1 cellular context compared by ENCODE assay signal in the genomic region with DNA sequence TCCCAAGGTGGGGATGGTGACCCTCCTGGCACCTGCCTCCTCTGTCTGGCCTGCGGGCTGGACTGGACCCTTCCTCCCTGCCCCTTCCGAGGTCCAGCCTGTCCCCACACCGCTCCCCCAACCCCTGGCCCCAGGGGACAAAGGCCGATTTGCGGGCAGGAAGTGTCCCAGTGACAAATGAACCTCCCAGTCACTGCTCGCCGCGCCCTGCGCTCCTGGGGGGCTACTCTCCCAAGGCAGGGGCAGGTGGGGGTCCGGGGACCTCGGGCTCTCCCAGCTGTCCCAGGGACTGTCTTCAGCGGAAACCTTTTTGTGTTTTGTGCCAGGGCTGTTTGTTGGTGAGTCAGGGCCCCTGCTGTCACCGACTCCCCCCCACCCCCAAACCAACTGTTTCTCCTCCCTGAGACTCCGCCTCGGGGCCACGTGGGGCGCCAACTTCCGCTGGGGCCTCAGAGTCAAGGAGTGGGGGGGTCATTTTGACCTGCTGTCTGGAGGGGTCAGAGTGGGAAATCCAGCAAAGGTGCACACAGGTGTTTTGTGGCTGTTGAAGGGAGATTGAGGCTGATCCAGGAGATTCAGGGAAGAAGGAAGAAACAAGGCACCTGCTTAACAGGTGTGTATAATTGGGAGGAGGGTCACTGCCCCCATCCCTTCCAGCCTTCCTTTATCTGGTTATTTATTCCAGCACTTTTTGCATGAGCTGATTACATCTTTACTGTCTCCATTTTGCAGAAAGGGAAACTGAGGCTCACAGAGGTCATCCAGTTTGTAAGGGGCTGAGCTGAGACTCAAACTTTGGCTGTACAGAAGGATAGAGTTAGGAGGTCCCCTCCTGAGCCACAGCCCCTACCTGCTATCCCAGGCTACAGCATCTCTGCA.
A peak's percentile ranks its signal among the peaks of the same experiment; 100 is the strongest.
TF ChIP-seq lines count a peak whose summit lies in the region.

No MANE protein-coding gene starts in this region.

TF ChIP-seq in K562, 482 proteins besides CTCF, POLR2A, EP300 and RAD21 (continued from another document and continues in another):
- TF ChIP-seq, protein P1, sequence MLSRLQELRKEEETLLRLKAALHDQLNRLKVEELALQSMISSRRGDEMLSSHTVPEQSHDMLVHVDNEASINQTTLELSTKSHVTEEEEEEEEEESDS (CRISPR knock-in tag; IDR thresholded peaks at IDR 0.05), result no peak
- no peak for TF ChIP-seq ZNF764 (CRISPR knock-in tag; IDR thresholded peaks at IDR 0.05; ENCODE audit: low read depth)
- TF ChIP-seq TEAD1 (CRISPR knock-in tag; IDR thresholded peaks at IDR 0.05), result no peak
- TF ChIP-seq SMAD1 (IDR thresholded peaks at IDR 0.05; ENCODE audit: low read depth, low read length, partially characterized antibody), result peak; percentile 13
- no peak for TF ChIP-seq SIX5 (IDR thresholded peaks at IDR 0.05; ENCODE audit: borderline replicate concordance in 1 of 2, insufficient read depth in 1 of 2, low read depth in 1 of 2, low read length in 2 of 2)
- 0 out of 2 replicates have a peak, but pooled peaks have one; percentile 21 for TF ChIP-seq SMARCE1 (IDR thresholded peaks at IDR 0.05)
- TF ChIP-seq ZNF696 (CRISPR knock-in tag; conservative IDR thresholded peaks at IDR 0.05), result no peak
- no peak for TF ChIP-seq MAFG (tag; conservative IDR thresholded peaks at IDR 0.05)
- TF ChIP-seq GTF2F1 (IDR thresholded peaks at IDR 0.05; ENCODE audit: low read depth, low read length), result no peak
- TF ChIP-seq SMARCB1 (IDR thresholded peaks at IDR 0.05; ENCODE audit: insufficient read length, low read depth), result no peak
- TF ChIP-seq, protein P2, sequence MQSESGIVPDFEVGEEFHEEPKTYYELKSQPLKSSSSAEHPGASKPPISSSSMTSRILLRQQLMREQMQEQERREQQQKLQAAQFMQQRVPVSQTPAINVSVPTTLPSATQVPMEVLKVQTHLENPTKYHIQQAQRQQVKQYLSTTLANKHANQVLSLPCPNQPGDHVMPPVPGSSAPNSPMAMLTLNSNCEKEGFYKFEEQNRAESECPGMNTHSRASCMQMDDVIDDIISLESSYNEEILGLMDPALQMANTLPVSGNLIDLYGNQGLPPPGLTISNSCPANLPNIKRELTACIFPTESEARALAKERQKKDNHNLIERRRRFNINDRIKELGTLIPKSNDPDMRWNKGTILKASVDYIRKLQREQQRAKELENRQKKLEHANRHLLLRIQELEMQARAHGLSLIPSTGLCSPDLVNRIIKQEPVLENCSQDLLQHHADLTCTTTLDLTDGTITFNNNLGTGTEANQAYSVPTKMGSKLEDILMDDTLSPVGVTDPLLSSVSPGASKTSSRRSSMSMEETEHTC (IDR thresholded peaks at IDR 0.05), result no peak
- no peak for TF ChIP-seq SRSF9 (IDR thresholded peaks at IDR 0.05; ENCODE audit: borderline replicate concordance, low read depth, low read length)
- no peak for TF ChIP-seq HNRNPLL (IDR thresholded peaks at IDR 0.05; ENCODE audit: low read depth, low read length, poor library complexity, severe bottlenecking)
- peak in 1 of 2 experiments; percentile 85; a peak in 2 of 4 replicates for TF ChIP-seq HDAC1 (IDR thresholded peaks at IDR 0.05)
- TF ChIP-seq, protein P3, sequence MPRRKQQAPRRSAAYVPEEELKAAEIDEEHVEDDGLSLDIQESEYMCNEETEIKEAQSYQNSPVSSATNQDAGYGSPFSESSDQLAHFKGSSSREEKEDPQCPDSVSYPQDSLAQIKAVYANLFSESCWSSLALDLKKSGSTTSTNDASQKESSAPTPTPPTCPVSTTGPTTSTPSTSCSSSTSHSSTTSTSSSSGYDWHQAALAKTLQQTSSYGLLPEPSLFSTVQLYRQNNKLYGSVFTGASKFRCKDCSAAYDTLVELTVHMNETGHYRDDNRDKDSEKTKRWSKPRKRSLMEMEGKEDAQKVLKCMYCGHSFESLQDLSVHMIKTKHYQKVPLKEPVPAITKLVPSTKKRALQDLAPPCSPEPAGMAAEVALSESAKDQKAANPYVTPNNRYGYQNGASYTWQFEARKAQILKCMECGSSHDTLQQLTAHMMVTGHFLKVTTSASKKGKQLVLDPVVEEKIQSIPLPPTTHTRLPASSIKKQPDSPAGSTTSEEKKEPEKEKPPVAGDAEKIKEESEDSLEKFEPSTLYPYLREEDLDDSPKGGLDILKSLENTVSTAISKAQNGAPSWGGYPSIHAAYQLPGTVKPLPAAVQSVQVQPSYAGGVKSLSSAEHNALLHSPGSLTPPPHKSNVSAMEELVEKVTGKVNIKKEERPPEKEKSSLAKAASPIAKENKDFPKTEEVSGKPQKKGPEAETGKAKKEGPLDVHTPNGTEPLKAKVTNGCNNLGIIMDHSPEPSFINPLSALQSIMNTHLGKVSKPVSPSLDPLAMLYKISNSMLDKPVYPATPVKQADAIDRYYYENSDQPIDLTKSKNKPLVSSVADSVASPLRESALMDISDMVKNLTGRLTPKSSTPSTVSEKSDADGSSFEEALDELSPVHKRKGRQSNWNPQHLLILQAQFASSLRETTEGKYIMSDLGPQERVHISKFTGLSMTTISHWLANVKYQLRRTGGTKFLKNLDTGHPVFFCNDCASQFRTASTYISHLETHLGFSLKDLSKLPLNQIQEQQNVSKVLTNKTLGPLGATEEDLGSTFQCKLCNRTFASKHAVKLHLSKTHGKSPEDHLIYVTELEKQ (CRISPR knock-in tag; IDR thresholded peaks at IDR 0.05), result no peak
- TF ChIP-seq, protein P4, sequence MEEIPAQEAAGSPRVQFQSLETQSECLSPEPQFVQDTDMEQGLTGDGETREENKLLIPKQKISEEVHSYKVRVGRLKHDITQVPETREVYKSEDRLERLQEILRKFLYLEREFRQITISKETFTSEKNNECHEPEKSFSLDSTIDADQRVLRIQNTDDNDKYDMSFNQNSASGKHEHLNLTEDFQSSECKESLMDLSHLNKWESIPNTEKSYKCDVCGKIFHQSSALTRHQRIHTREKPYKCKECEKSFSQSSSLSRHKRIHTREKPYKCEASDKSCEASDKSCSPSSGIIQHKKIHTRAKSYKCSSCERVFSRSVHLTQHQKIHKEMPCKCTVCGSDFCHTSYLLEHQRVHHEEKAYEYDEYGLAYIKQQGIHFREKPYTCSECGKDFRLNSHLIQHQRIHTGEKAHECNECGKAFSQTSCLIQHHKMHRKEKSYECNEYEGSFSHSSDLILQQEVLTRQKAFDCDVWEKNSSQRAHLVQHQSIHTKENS (CRISPR knock-in tag; IDR thresholded peaks at IDR 0.05), result no peak
- no peak for TF ChIP-seq MAFK (IDR thresholded peaks at IDR 0.05; ENCODE audit: low read length)
- TF ChIP-seq KAT2B (IDR thresholded peaks at IDR 0.05; ENCODE audit: low read depth, low read length), result no peak
- TF ChIP-seq, protein P5, sequence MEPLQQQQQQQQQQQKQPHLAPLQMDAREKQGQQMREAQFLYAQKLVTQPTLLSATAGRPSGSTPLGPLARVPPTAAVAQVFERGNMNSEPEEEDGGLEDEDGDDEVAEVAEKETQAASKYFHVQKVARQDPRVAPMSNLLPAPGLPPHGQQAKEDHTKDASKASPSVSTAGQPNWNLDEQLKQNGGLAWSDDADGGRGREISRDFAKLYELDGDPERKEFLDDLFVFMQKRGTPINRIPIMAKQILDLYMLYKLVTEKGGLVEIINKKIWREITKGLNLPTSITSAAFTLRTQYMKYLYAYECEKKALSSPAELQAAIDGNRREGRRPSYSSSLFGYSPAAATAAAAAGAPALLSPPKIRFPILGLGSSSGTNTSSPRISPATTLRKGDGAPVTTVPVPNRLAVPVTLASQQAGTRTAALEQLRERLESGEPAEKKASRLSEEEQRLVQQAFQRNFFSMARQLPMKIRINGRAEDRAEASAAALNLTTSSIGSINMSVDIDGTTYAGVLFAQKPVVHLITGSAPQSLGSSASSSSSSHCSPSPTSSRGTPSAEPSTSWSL (CRISPR knock-in tag; IDR thresholded peaks at IDR 0.05; ENCODE audit: borderline replicate concordance), result no peak
- TF ChIP-seq SREBF2 (CRISPR knock-in tag; IDR thresholded peaks at IDR 0.05), result no peak
- TF ChIP-seq SRF (CRISPR knock-in tag; IDR thresholded peaks at IDR 0.05), result no peak
- TF ChIP-seq ARID2 (IDR thresholded peaks at IDR 0.05), result no peak
- TF ChIP-seq, protein P6, sequence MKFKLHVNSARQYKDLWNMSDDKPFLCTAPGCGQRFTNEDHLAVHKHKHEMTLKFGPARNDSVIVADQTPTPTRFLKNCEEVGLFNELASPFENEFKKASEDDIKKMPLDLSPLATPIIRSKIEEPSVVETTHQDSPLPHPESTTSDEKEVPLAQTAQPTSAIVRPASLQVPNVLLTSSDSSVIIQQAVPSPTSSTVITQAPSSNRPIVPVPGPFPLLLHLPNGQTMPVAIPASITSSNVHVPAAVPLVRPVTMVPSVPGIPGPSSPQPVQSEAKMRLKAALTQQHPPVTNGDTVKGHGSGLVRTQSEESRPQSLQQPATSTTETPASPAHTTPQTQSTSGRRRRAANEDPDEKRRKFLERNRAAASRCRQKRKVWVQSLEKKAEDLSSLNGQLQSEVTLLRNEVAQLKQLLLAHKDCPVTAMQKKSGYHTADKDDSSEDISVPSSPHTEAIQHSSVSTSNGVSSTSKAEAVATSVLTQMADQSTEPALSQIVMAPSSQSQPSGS (CRISPR knock-in tag; IDR thresholded peaks at IDR 0.05), result no peak
- no peak for TF ChIP-seq GATA2 (CRISPR knock-in tag; IDR thresholded peaks at IDR 0.05)
- no peak for TF ChIP-seq GATAD2A (IDR thresholded peaks at IDR 0.05)
- TF ChIP-seq PPARD (CRISPR knock-in tag; IDR thresholded peaks at IDR 0.05), result no peak
- TF ChIP-seq ESRRB (CRISPR knock-in tag; IDR thresholded peaks at IDR 0.05; ENCODE audit: borderline replicate concordance), result no peak
- no peak for TF ChIP-seq ZKSCAN1 (IDR thresholded peaks at IDR 0.05; ENCODE audit: low read depth, low read length)
- TF ChIP-seq PTTG1 (tag; IDR thresholded peaks at IDR 0.05; ENCODE audit: low read depth), result no peak
- no peak for TF ChIP-seq CBX3 (IDR thresholded peaks at IDR 0.05; ENCODE audit: borderline replicate concordance in 1 of 2, low read length in 2 of 2)
- peak; percentile 65; the same call in 1 of the 2 replicates for TF ChIP-seq DPF2 (IDR thresholded peaks at IDR 0.05)
- TF ChIP-seq PCBP1 (IDR thresholded peaks at IDR 0.05; ENCODE audit: low read depth, low read length, poor library complexity, severe bottlenecking), result no peak
- TF ChIP-seq U2AF1 (optimal IDR thresholded peaks at IDR 0.05; ENCODE audit: low read depth, low read length), result no peak
- peak; percentile 63 for TF ChIP-seq SAP30 (IDR thresholded peaks at IDR 0.05; ENCODE audit: borderline replicate concordance, insufficient read depth, low read depth, low read length, poor library complexity, severe bottlenecking)
- TF ChIP-seq, protein P7, sequence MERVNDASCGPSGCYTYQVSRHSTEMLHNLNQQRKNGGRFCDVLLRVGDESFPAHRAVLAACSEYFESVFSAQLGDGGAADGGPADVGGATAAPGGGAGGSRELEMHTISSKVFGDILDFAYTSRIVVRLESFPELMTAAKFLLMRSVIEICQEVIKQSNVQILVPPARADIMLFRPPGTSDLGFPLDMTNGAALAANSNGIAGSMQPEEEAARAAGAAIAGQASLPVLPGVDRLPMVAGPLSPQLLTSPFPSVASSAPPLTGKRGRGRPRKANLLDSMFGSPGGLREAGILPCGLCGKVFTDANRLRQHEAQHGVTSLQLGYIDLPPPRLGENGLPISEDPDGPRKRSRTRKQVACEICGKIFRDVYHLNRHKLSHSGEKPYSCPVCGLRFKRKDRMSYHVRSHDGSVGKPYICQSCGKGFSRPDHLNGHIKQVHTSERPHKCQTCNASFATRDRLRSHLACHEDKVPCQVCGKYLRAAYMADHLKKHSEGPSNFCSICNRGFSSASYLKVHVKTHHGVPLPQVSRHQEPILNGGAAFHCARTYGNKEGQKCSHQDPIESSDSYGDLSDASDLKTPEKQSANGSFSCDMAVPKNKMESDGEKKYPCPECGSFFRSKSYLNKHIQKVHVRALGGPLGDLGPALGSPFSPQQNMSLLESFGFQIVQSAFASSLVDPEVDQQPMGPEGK (CRISPR knock-in tag; IDR thresholded peaks at IDR 0.05; ENCODE audit: borderline replicate concordance), result no peak
- peak; percentile 49; the same call in 1 of the 2 replicates for TF ChIP-seq MYNN (IDR thresholded peaks at IDR 0.05)
- TF ChIP-seq MYNN (CRISPR knock-in tag; IDR thresholded peaks at IDR 0.05), result no peak
- no peak for TF ChIP-seq ASH1L (IDR thresholded peaks at IDR 0.05; ENCODE audit: borderline replicate concordance, low read depth, partially characterized antibody)
- TF ChIP-seq ELF1 (tag; IDR thresholded peaks at IDR 0.05), result peak; percentile 38
- TF ChIP-seq, protein P8, sequence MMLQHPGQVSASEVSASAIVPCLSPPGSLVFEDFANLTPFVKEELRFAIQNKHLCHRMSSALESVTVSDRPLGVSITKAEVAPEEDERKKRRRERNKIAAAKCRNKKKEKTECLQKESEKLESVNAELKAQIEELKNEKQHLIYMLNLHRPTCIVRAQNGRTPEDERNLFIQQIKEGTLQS (IDR thresholded peaks at IDR 0.05), result peak; percentile 42; the same call in 1 of the 2 replicates
- TF ChIP-seq, protein P8 (CRISPR knock-in tag; conservative IDR thresholded peaks at IDR 0.05), result no peak
- no peak for TF ChIP-seq HDAC8 (tag; IDR thresholded peaks at IDR 0.05)
- TF ChIP-seq, protein P9, sequence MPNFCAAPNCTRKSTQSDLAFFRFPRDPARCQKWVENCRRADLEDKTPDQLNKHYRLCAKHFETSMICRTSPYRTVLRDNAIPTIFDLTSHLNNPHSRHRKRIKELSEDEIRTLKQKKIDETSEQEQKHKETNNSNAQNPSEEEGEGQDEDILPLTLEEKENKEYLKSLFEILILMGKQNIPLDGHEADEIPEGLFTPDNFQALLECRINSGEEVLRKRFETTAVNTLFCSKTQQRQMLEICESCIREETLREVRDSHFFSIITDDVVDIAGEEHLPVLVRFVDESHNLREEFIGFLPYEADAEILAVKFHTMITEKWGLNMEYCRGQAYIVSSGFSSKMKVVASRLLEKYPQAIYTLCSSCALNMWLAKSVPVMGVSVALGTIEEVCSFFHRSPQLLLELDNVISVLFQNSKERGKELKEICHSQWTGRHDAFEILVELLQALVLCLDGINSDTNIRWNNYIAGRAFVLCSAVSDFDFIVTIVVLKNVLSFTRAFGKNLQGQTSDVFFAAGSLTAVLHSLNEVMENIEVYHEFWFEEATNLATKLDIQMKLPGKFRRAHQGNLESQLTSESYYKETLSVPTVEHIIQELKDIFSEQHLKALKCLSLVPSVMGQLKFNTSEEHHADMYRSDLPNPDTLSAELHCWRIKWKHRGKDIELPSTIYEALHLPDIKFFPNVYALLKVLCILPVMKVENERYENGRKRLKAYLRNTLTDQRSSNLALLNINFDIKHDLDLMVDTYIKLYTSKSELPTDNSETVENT (CRISPR knock-in tag; IDR thresholded peaks at IDR 0.05), result no peak
- TF ChIP-seq, protein P10, sequence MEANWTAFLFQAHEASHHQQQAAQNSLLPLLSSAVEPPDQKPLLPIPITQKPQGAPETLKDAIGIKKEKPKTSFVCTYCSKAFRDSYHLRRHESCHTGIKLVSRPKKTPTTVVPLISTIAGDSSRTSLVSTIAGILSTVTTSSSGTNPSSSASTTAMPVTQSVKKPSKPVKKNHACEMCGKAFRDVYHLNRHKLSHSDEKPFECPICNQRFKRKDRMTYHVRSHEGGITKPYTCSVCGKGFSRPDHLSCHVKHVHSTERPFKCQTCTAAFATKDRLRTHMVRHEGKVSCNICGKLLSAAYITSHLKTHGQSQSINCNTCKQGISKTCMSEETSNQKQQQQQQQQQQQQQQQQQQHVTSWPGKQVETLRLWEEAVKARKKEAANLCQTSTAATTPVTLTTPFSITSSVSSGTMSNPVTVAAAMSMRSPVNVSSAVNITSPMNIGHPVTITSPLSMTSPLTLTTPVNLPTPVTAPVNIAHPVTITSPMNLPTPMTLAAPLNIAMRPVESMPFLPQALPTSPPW (CRISPR knock-in tag; IDR thresholded peaks at IDR 0.05), result peak; percentile 96
- no peak for TF ChIP-seq LEF1 (IDR thresholded peaks at IDR 0.05)
- TF ChIP-seq FOXJ2 (tag; IDR thresholded peaks at IDR 0.05), result no peak
- TF ChIP-seq RFX1 (IDR thresholded peaks at IDR 0.05), result no peak
- TF ChIP-seq TCF3 (CRISPR knock-in tag; IDR thresholded peaks at IDR 0.05), result 0 out of 2 replicates have a peak, but pooled peaks have one; percentile 8
- no peak for TF ChIP-seq SMARCC2 (IDR thresholded peaks at IDR 0.05; ENCODE audit: low read depth)
